10 cellular contexts compared by ENCODE assay signal in the genomic region with DNA sequence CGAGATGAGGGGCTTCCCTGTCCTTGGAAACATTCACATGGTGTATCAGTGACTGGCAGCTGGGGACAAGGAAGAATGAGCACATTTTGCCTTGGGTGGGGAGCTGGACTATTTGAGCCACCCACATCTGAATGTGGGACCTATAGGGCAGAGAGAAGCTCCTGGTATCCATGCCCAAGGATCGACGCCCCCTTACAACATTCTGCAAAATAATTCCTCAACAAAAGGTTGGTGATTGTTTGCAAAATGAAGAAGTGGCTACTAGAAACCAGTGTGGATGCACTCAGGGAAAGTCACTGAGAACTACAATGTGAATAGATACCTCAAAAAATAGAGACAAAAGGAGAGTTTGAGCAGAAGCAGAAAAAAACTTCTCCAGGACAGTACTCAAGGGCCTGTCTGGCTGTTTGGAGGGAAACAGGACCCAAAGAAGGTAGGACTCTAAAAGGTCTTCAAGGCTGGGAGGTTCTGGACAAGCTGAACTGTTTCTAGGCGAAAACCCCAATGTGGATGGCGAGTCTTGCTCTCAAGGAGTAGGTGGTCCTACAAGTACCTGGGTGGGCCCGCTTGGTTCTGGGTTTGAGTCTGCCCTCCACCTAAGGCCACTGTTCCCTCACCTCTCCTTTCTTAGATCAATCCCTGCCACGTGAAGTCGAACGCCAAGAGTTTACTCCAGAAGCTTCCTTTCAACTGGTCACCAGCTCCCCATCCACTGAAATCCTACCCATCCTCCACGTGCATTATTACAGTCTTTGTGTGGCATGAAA.
DNase-seq lines count a peak whose midpoint lies in the region; ATAC-seq and TF ChIP-seq lines count a peak whose summit lies in the region.
"Had no signal": no experiment of that assay in that cellular context is flagged by ENCODE, and none has a peak within 500 bp of the region (broad histone marks: within the 10 kb centered on the region; RNA-seq: fewer than 3 reads in every experiment).

No MANE protein-coding gene starts in this region.

- no peak overlapping the region for H2AFZ ChIP-seq in SK-N-SH (ENCODE audit: low read depth)

- no peak for TF ChIP-seq POLR2A in esophagus muscularis mucosa (IDR thresholded peaks at IDR 0.05; ENCODE audit: low read depth)

- no peak for TF ChIP-seq CTCF in SK-N-SH (IDR thresholded peaks at IDR 0.05)
- no peak for TF ChIP-seq CTCF in esophagus muscularis mucosa (IDR thresholded peaks at IDR 0.05)

- peaks cover 38% of the 10 kb centered on the region for H3K79me2 ChIP-seq in SK-N-SH (ENCODE audit: insufficient read depth)

- H3K4me1 ChIP-seq in SK-N-SH (ENCODE audit: control insufficient read depth in 1 of 2, insufficient read depth in 2 of 2, low read depth in 1 of 2, low read length in 1 of 2) (peaks cover 7 to 16% of the 10 kb centered on the region in 2 experiments; a peak in 2 of 4 replicates), SJCRH30 (peaks cover 3% of the 10 kb centered on the region; the same call in 1 of the 2 replicates), esophagus muscularis mucosa (peaks cover 18 to 39% (median 33%) of the 10 kb centered on the region in 4 donors), skeletal muscle satellite cell (ENCODE audit: control insufficient read depth, insufficient read depth, low read length) (peaks cover 11% of the 10 kb centered on the region)

- CTCF ChIA-PET in SK-N-SH (lab: Yijun Ruan, JAX), result interaction anchor here (0.8 to 3.7 kb wide), 7 partner anchors 10 to 126 kb away, joined by 3 to 19 read pairs (median 5); no protein-coding TSS in a partner anchor

- H3K4me3 ChIP-seq in SK-N-SH (ENCODE audit: low read depth in 2 of 2, low read length in 1 of 2) (peak overlapping the region; percentile 89 to 95), SJCRH30 (peak overlapping the region; percentile 97; the same call in 1 of the 2 replicates), esophagus muscularis mucosa (peak overlapping the region; percentile 92 to 99 (median 98)), skeletal muscle satellite cell (ENCODE audit: low read length) (peak overlapping the region; percentile 91)

- POLR2A ChIA-PET in SK-N-SH (lab: Yijun Ruan, JAX), result no interaction called here

- H3K4me2 ChIP-seq in SK-N-SH (peak overlapping the region; percentile 93), skeletal muscle satellite cell (ENCODE audit: low read length) (peak overlapping the region; percentile 99)

- H3K36me3 ChIP-seq in SK-N-SH (replicated peaks in 1 of 2; ENCODE audit: control insufficient read depth in 1 of 2, insufficient read depth in 2 of 2, low read length in 1 of 2), result peaks cover 29 to 38% of the 10 kb centered on the region in 2 experiments
- peaks cover 24% of the 10 kb centered on the region for H3K36me3 ChIP-seq in SJCRH30
- H3K36me3 ChIP-seq in esophagus muscularis mucosa, result peaks cover 35 to 38% (median 37%) of the 10 kb centered on the region in 4 donors
- peaks cover 29% of the 10 kb centered on the region for H3K36me3 ChIP-seq in skeletal muscle satellite cell (ENCODE audit: insufficient read depth, low read length)

- ATAC-seq in SK-N-SH treated with all-trans-retinoic acid at 6 μM for 48 hours (no peak), HG03457 (IDR thresholded peaks at IDR 0.05; ENCODE audit: unreplicated experiment) (no peak)

- no peak for TF ChIP-seq RAD21 in SK-N-SH (IDR thresholded peaks at IDR 0.05; ENCODE audit: low read length)

- H3K27ac ChIP-seq in SK-N-SH (ENCODE audit: low read depth in 2 of 2, low read length in 1 of 2) (no peak overlapping the region), SJCRH30 (no peak overlapping the region), esophagus muscularis mucosa (replicated peaks in 1 of 4) (peak overlapping the region in 1 of 4 donors; percentile 26)

- WGBS in SK-N-SH (ENCODE audit: low lambda C conversion rate), result 90% methylated on average over 10 of the region's 10 CpGs
- WGBS in esophagus muscularis mucosa, result 70% methylated on average over 10 of the region's 10 CpGs

- H3K9ac ChIP-seq in SK-N-SH, result peak overlapping the region; percentile 91; the same call in 1 of the 2 replicates
- H3K9ac ChIP-seq in skeletal muscle satellite cell (ENCODE audit: low read depth, low read length), result peak overlapping the region; percentile 95

- DNase-seq in SK-N-SH (no peak), SJCRH30 (no peak), esophagus muscularis mucosa (ENCODE audit: extremely low spot score) (no peak), NCI-H524 treated with DMSO at 0.1 percent for 48 hours (lab: John Stamatoyannopoulos, UW) (no peak), 8988T (no peak)
- DNase-seq: activated gamma-delta T cell, NCI-H748 treated with DMSO at 0.1 percent for 48 hours had no signal

- H3F3A ChIP-seq in SK-N-SH (replicated peaks; ENCODE audit: insufficient read depth), result peaks cover 5% of the 10 kb centered on the region

- H3K9me2 ChIP-seq in SK-N-SH, result no peaks in the 10 kb centered on the region

- intact Hi-C loops in esophagus muscularis mucosa (cut with DNase I), result no loop called here

- no peaks in the 10 kb centered on the region for H3K9me3 ChIP-seq in SK-N-SH
- no peaks in the 10 kb centered on the region for H3K9me3 ChIP-seq in SJCRH30 (replicated peaks)
- H3K9me3 ChIP-seq in esophagus muscularis mucosa, result no peaks in the 10 kb centered on the region
- H3K9me3 ChIP-seq in skeletal muscle satellite cell (replicated peaks; ENCODE audit: low read length), result no peaks in the 10 kb centered on the region

- H3K27me3 ChIP-seq in SK-N-SH (ENCODE audit: insufficient read depth) (no peaks in the 10 kb centered on the region; the same call in 1 of the 2 replicates), SJCRH30 (no peaks in the 10 kb centered on the region; the same call in 1 of the 2 replicates), esophagus muscularis mucosa (no peaks in the 10 kb centered on the region), skeletal muscle satellite cell (ENCODE audit: control insufficient read depth, insufficient read depth, low read length) (no peaks in the 10 kb centered on the region)

- no peak for TF ChIP-seq EP300 in SK-N-SH (IDR thresholded peaks at IDR 0.05; ENCODE audit: borderline replicate concordance in 1 of 2, low read depth in 1 of 2, low read length in 1 of 2)
- TF ChIP-seq EP300 in esophagus muscularis mucosa (IDR thresholded peaks at IDR 0.05), result no peak

- H4K20me1 ChIP-seq in SK-N-SH (ENCODE audit: insufficient read depth), result peaks cover 20% of the 10 kb centered on the region

TF ChIP-seq in SK-N-SH, 30 proteins besides CTCF, POLR2A, EP300 and RAD21 (continues in another document):
- TF ChIP-seq GABPA (IDR thresholded peaks at IDR 0.05; ENCODE audit: low read depth) (no peak), RCOR1 (IDR thresholded peaks at IDR 0.05; ENCODE audit: low read length) (no peak), NFIC (IDR thresholded peaks at IDR 0.05; ENCODE audit: borderline replicate concordance) (no peak), CHD2 (IDR thresholded peaks at IDR 0.05; ENCODE audit: low read length, partially characterized antibody) (no peak)
- TF ChIP-seq, protein P1, sequence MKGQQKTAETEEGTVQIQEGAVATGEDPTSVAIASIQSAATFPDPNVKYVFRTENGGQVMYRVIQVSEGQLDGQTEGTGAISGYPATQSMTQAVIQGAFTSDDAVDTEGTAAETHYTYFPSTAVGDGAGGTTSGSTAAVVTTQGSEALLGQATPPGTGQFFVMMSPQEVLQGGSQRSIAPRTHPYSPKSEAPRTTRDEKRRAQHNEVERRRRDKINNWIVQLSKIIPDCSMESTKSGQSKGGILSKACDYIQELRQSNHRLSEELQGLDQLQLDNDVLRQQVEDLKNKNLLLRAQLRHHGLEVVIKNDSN (IDR thresholded peaks at IDR 0.05; ENCODE audit: borderline replicate concordance, low read depth), result no peak
- TF ChIP-seq, protein P2, sequence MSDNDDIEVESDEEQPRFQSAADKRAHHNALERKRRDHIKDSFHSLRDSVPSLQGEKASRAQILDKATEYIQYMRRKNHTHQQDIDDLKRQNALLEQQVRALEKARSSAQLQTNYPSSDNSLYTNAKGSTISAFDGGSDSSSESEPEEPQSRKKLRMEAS (IDR thresholded peaks at IDR 0.05; ENCODE audit: low read depth), result no peak
- TF ChIP-seq, protein P3, sequence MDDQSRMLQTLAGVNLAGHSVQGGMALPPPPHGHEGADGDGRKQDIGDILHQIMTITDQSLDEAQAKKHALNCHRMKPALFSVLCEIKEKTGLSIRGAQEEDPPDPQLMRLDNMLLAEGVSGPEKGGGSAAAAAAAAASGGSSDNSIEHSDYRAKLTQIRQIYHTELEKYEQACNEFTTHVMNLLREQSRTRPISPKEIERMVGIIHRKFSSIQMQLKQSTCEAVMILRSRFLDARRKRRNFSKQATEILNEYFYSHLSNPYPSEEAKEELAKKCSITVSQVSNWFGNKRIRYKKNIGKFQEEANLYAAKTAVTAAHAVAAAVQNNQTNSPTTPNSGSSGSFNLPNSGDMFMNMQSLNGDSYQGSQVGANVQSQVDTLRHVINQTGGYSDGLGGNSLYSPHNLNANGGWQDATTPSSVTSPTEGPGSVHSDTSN (IDR thresholded peaks at IDR 0.05), result no peak

TF ChIP-seq in SK-N-SH treated with all-trans-retinoic acid at 6 μM for 48 hours, 23 proteins besides CTCF, POLR2A, EP300 and RAD21 (continues in another document):
- TF ChIP-seq, protein P4, sequence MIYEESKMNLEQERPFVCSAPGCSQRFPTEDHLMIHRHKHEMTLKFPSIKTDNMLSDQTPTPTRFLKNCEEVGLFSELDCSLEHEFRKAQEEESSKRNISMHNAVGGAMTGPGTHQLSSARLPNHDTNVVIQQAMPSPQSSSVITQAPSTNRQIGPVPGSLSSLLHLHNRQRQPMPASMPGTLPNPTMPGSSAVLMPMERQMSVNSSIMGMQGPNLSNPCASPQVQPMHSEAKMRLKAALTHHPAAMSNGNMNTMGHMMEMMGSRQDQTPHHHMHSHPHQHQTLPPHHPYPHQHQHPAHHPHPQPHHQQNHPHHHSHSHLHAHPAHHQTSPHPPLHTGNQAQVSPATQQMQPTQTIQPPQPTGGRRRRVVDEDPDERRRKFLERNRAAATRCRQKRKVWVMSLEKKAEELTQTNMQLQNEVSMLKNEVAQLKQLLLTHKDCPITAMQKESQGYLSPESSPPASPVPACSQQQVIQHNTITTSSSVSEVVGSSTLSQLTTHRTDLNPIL (CRISPR knock-in tag; IDR thresholded peaks at IDR 0.05; ENCODE audit: low read depth), result no peak
- no peak for TF ChIP-seq ESRRG (CRISPR knock-in tag; IDR thresholded peaks at IDR 0.05)
- TF ChIP-seq ISL1 (CRISPR knock-in tag; IDR thresholded peaks at IDR 0.05), result no peak
- TF ChIP-seq GLIS3 (CRISPR knock-in tag; IDR thresholded peaks at IDR 0.05), result no peak
- no peak for TF ChIP-seq ZNF565 (CRISPR knock-in tag; conservative IDR thresholded peaks at IDR 0.05; ENCODE audit: low read depth)
- no peak for TF ChIP-seq OSR1 (CRISPR knock-in tag; IDR thresholded peaks at IDR 0.05)
- no peak for TF ChIP-seq SNAI2 (CRISPR knock-in tag; IDR thresholded peaks at IDR 0.05)
- no peak for TF ChIP-seq ZC3H10 (CRISPR knock-in tag; IDR thresholded peaks at IDR 0.05)
- TF ChIP-seq TOX (CRISPR knock-in tag; IDR thresholded peaks at IDR 0.05; ENCODE audit: borderline replicate concordance), result no peak
- TF ChIP-seq ZFP30 (CRISPR knock-in tag; IDR thresholded peaks at IDR 0.05), result no peak
